ENCODE assay signal across 12 cellular contexts in genomic region chr22:20866716-20867115, GRCh38. TPM values are rescaled to one million over a fixed set of nuclear protein-coding genes. Genes with fewer than 3 reads are reported as not detected.
DNase-seq lines count a peak whose midpoint lies in the region; ATAC-seq and TF ChIP-seq lines count a peak whose summit lies in the region.
"Had no signal": no experiment of that assay in that cellular context is flagged by ENCODE, and none has a peak within 500 bp of the region (broad histone marks: within the 10 kb centered on the region; RNA-seq: fewer than 3 reads in every experiment).

No MANE protein-coding gene starts in this region.

- intact Hi-C loops in colonic mucosa (cut with DNase I) = loop anchor here (10.0 kb wide), 1 partner anchor 48 kb away; the partner anchor contains the start of gene CRKL

- POLR2A ChIA-PET in CD8-positive, alpha-beta memory T cell (lab: Charles Lee) = no interaction called here

- no peaks in the 10 kb centered on the region for H3K9me3 ChIP-seq in CD8-positive, alpha-beta memory T cell (ENCODE audit: low read length)
- H3K9me3 ChIP-seq in colonic mucosa = no peaks in the 10 kb centered on the region
- H3K9me3 ChIP-seq: thoracic aorta had no signal

- H3K4me3 ChIP-seq in CD8-positive, alpha-beta memory T cell (ENCODE audit: low read length) = peak overlapping the region; percentile 7
- no peak overlapping the region for H3K4me3 ChIP-seq in colonic mucosa
- H3K4me3 ChIP-seq: thoracic aorta had no signal

- peak overlapping the region in 4 of 8 donors; percentile 33 to 91 (median 64) for H3K27ac Mint-ChIP-seq in CD8-positive, alpha-beta memory T cell
- peak overlapping the region; percentile 92 to 97 for H3K27ac Mint-ChIP-seq in natural killer cell treated with Interleukin-12 subunit alpha and Interleukin-12 subunit beta and Interleukin-15 and Interleukin-18, amount 100 ng/mL, for 72 hours
- H3K27ac Mint-ChIP-seq in T-helper 2 cell treated with Interferon-gamma antibody and Interleukin-4, amounts not matched to agents 5 μg/mL and 100 μg/mL, for 36 hours = no peak overlapping the region
- H3K27ac Mint-ChIP-seq: activated B cell treated with CpG ODN at 0.5 μM for 24 hours had no signal

- peaks cover 24 to 60% (median 30%) of the 10 kb centered on the region in 3 donors for H3K4me1 Mint-ChIP-seq in CD8-positive, alpha-beta memory T cell
- peaks cover 41 to 46% of the 10 kb centered on the region in 2 donors for H3K4me1 Mint-ChIP-seq in natural killer cell treated with Interleukin-12 subunit alpha and Interleukin-12 subunit beta and Interleukin-15 and Interleukin-18, amount 100 ng/mL, for 72 hours (ENCODE audit: low read depth in 2 of 2)
- peaks cover 12% of the 10 kb centered on the region for H3K4me1 Mint-ChIP-seq in T-helper 2 cell treated with Interferon-gamma antibody and Interleukin-4, amounts not matched to agents 5 μg/mL and 100 μg/mL, for 36 hours (ENCODE audit: low read depth)

- CTCF ChIA-PET in CD8-positive, alpha-beta memory T cell (lab: Charles Lee) = no interaction called here

- no peak for DNase-seq in CD8-positive, alpha-beta memory T cell
- no peak for DNase-seq in colonic mucosa
- no peak for DNase-seq in natural killer cell treated with Interleukin-12 subunit alpha and Interleukin-12 subunit beta and Interleukin-15 and Interleukin-18, amount 100 ng/mL, for 72 hours (ENCODE audit: low spot score)
- DNase-seq in T1000 (lab: John Stamatoyannopoulos, UW) = no peak
- no peak for DNase-seq in T-helper 2 cell treated with Interferon-gamma antibody and Interleukin-4, amounts not matched to agents 5 μg/mL and 100 μg/mL, for 36 hours (ENCODE audit: low spot score)
- DNase-seq: activated B cell treated with CpG ODN at 0.5 μM for 24 hours; mammary epithelial cell; NCI-H1930; stimulated activated CD4-positive, alpha-beta T cell treated with anti-CD3 and anti-CD28 coated beads, Interleukin-15, amount 100 ng/mL, for 24 hours had no signal

- peak overlapping the region in 1 of 7 donors; percentile 68 for H3K4me3 Mint-ChIP-seq in CD8-positive, alpha-beta memory T cell
- H3K4me3 Mint-ChIP-seq in natural killer cell treated with Interleukin-12 subunit alpha and Interleukin-12 subunit beta and Interleukin-15 and Interleukin-18, amount 100 ng/mL, for 72 hours = peak overlapping the region; percentile 78
- no peak overlapping the region for H3K4me3 Mint-ChIP-seq in T-helper 2 cell treated with Interferon-gamma antibody and Interleukin-4, amounts not matched to agents 5 μg/mL and 100 μg/mL, for 36 hours
- H3K4me3 Mint-ChIP-seq: activated B cell treated with CpG ODN at 0.5 μM for 24 hours; CD4-positive, CD25-positive, alpha-beta regulatory T cell had no signal

- no peaks in the 10 kb centered on the region for H3K9me3 Mint-ChIP-seq in CD8-positive, alpha-beta memory T cell
- H3K9me3 Mint-ChIP-seq in natural killer cell treated with Interleukin-12 subunit alpha and Interleukin-12 subunit beta and Interleukin-15 and Interleukin-18, amount 100 ng/mL, for 72 hours = no peaks in the 10 kb centered on the region
- no peaks in the 10 kb centered on the region for H3K9me3 Mint-ChIP-seq in T-helper 2 cell treated with Interferon-gamma antibody and Interleukin-4, amounts not matched to agents 5 μg/mL and 100 μg/mL, for 36 hours
- H3K9me3 Mint-ChIP-seq: activated B cell treated with CpG ODN at 0.5 μM for 24 hours had no signal

- H3K9ac ChIP-seq in colonic mucosa (ENCODE audit: low read depth in 2 of 2, low read length in 2 of 2) = peak overlapping the region in 1 of 2 donors; percentile 61

- ATAC-seq in natural killer cell treated with Interleukin-12 subunit alpha and Interleukin-12 subunit beta and Interleukin-15 and Interleukin-18, amount 100 ng/mL, for 72 hours = peak in 1 of 2 donors; percentile 20
- no peak for ATAC-seq in HG03095 (IDR thresholded peaks at IDR 0.05; ENCODE audit: unreplicated experiment)

- H3K4me1 ChIP-seq in CD8-positive, alpha-beta memory T cell (ENCODE audit: insufficient read depth, low read length) = peaks cover 43% of the 10 kb centered on the region
- peaks cover 17% of the 10 kb centered on the region for H3K4me1 ChIP-seq in colonic mucosa

- H3K27me3 Mint-ChIP-seq in CD8-positive, alpha-beta memory T cell = no peaks in the 10 kb centered on the region
- H3K27me3 Mint-ChIP-seq in natural killer cell treated with Interleukin-12 subunit alpha and Interleukin-12 subunit beta and Interleukin-15 and Interleukin-18, amount 100 ng/mL, for 72 hours = no peaks in the 10 kb centered on the region
- H3K27me3 Mint-ChIP-seq in T-helper 2 cell treated with Interferon-gamma antibody and Interleukin-4, amounts not matched to agents 5 μg/mL and 100 μg/mL, for 36 hours (ENCODE audit: low read depth) = no peaks in the 10 kb centered on the region
- H3K27me3 Mint-ChIP-seq: activated B cell treated with CpG ODN at 0.5 μM for 24 hours; CD4-positive, CD25-positive, alpha-beta regulatory T cell had no signal

- H3K27me3 ChIP-seq in CD8-positive, alpha-beta memory T cell (ENCODE audit: insufficient read depth, low read length, poor library complexity, severe bottlenecking) = no peaks in the 10 kb centered on the region
- H3K27me3 ChIP-seq in colonic mucosa = no peaks in the 10 kb centered on the region

- H3K36me3 ChIP-seq in CD8-positive, alpha-beta memory T cell (ENCODE audit: insufficient read depth, low read length) = peaks cover 8% of the 10 kb centered on the region
- H3K36me3 ChIP-seq in colonic mucosa = no peaks in the 10 kb centered on the region

- H3K36me3 Mint-ChIP-seq in CD8-positive, alpha-beta memory T cell = peaks cover 0 to 73% (median 12%) of the 10 kb centered on the region in 3 donors
- no peaks in the 10 kb centered on the region for H3K36me3 Mint-ChIP-seq in natural killer cell treated with Interleukin-12 subunit alpha and Interleukin-12 subunit beta and Interleukin-15 and Interleukin-18, amount 100 ng/mL, for 72 hours
- peaks cover 16% of the 10 kb centered on the region for H3K36me3 Mint-ChIP-seq in T-helper 2 cell treated with Interferon-gamma antibody and Interleukin-4, amounts not matched to agents 5 μg/mL and 100 μg/mL, for 36 hours (ENCODE audit: low read depth)

- peak overlapping the region; percentile 85 for H3K27ac ChIP-seq in CD8-positive, alpha-beta memory T cell (ENCODE audit: low read depth, low read length)
- H3K27ac ChIP-seq in colonic mucosa = peak overlapping the region; percentile 87

- TF ChIP-seq CTCF in colonic mucosa (IDR thresholded peaks at IDR 0.05) = no peak

RNA-seq across cellular contexts. Expression of gene SNAP29, which starts 7.9 kb away (rescaled TPM):
- 10 to 100 TPM; 21.9 to 23.3 TPM for total RNA-seq in CD8-positive, alpha-beta memory T cell
- 26.0 TPM for polyA plus RNA-seq in CD8-positive, alpha-beta memory T cell
- 10 to 100 TPM; 25.3 to 39.0 TPM for total RNA-seq in colonic mucosa
- 10 to 100 TPM; 23.2 to 29.2 TPM for total RNA-seq in natural killer cell treated with Interleukin-12 subunit alpha and Interleukin-12 subunit beta and Interleukin-15 and Interleukin-18, amount 100 ng/mL, for 72 hours

RNA-seq across cellular contexts. Expression of gene PI4KA, which starts 8.1 kb away (rescaled TPM):
- total RNA-seq in CD8-positive, alpha-beta memory T cell = 10 to 100 TPM; 64.9 to 65.5 TPM
- 65.8 TPM for polyA plus RNA-seq in CD8-positive, alpha-beta memory T cell
- total RNA-seq in colonic mucosa = 10 to 100 TPM; 69.4 to 86.8 TPM
- total RNA-seq in natural killer cell treated with Interleukin-12 subunit alpha and Interleukin-12 subunit beta and Interleukin-15 and Interleukin-18, amount 100 ng/mL, for 72 hours = 100 to 1,000 TPM in 1 of 2 donors, 10 to 100 TPM in 1; 88.5 to 146 TPM

RNA-seq across cellular contexts. Expression of gene CRKL, which starts 50.5 kb away (rescaled TPM):
- total RNA-seq in CD8-positive, alpha-beta memory T cell = 10 to 100 TPM; 94.0 to 98.1 TPM
- 54.5 TPM for polyA plus RNA-seq in CD8-positive, alpha-beta memory T cell
- total RNA-seq in colonic mucosa = 10 to 100 TPM; 63.6 to 82.5 TPM
- total RNA-seq in natural killer cell treated with Interleukin-12 subunit alpha and Interleukin-12 subunit beta and Interleukin-15 and Interleukin-18, amount 100 ng/mL, for 72 hours = 100 to 1,000 TPM in 1 of 2 donors, 10 to 100 TPM in 1; 78.4 to 105 TPM
